8 cellular contexts compared by ENCODE assay signal in the genomic region with DNA sequence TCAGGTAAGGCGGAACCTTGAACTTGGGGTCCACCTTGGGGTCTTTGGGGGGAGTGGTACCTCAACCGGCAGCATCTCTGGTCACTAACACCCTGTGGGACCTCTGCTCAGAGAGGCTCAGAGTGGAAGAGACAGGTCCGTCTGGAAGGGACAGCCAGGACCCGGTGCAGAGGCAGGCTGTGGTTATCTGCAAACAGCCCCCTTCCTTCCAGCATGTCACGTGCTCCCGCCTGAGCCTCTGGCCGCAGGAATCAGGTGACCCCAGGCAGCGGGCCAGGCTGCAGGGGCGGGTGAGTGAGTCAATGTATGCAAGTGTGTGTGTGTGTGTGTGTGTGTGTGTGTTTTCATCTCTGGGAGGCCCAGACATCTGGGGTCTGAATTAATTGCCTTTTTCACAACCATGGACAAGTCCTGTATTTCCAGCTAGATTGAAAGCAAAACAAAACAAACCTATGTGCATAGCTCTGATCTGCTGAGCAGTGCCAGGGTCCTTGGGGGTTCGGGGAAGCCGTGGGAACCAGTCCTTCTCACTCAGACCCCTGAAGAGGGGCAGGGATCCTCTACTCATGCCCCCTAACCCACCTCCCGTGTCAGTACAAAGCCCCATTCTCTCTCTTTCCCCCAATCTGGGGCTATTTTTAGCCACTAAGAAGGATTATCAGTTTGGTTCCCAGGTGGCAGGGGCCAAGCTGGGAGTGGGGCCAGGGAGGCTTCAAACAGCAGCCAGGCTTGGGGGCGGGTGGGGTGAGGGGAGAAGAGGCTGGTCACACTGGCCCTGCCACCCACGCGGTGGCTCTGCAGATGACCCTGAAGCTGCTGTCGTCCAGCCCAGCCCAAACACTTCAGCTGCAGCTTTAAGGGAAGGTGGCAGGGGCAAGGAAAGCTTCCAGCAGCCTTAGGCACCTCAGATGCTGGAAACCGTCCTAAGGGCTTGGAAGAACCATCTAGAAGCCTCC. TPM values are rescaled to one million over a fixed set of nuclear protein-coding genes. Genes with fewer than 3 reads are reported as not detected.
DNase-seq lines count a peak whose midpoint lies in the region; ATAC-seq, FAIRE-seq and TF ChIP-seq lines count a peak whose summit lies in the region.

No MANE protein-coding gene starts in this region.

- peak overlapping the region; percentile 69 for H3K27ac ChIP-seq in HepG2 (ENCODE audit: extremely low read length, insufficient read depth, low read length)

- peak overlapping the region; percentile 63 for H3K9ac ChIP-seq in HepG2 (ENCODE audit: insufficient read depth, low read depth, low read length)

- CTCF ChIA-PET in HepG2 (lab: Yijun Ruan, JAX; ENCODE audit: low intra/inter-chr PET ratio, low total read pairs) = no interaction called here

- TF ChIP-seq EP300 in HepG2 (IDR thresholded peaks at IDR 0.05; ENCODE audit: low read depth in 2 of 2, low read length in 2 of 2) (peak in 1 of 2 experiments; percentile 70; a peak in 2 of 4 replicates), HepG2 (CRISPR knock-in tag; IDR thresholded peaks at IDR 0.05; ENCODE audit: borderline replicate concordance) (peak; percentile 62; the same call in 1 of the 2 replicates)

- intact Hi-C loops in HepG2 (cut with micrococcal nuclease; ENCODE audit: unreplicated experiment) = loop anchor here (2.0 kb wide), 1 partner anchor 32 kb away; a partner anchor contains a TSS

- peaks cover 32% of the 10 kb centered on the region for H3K79me2 ChIP-seq in HepG2 (ENCODE audit: insufficient read depth, low read length)

- TF ChIP-seq RAD21 in HepG2 (CRISPR knock-in tag; IDR thresholded peaks at IDR 0.05) = no peak

- peak overlapping the region; percentile 61 for H3K4me2 ChIP-seq in HepG2 (ENCODE audit: low read depth, low read length)

- peaks cover 83% of the 10 kb centered on the region for H3K4me1 ChIP-seq in HepG2 (ENCODE audit: insufficient read depth, low read length)

- no peaks in the 10 kb centered on the region for H3K9me3 ChIP-seq in HepG2 (ENCODE audit: low read length)

- DNase-seq in Ammon's horn (ENCODE audit: low spot score) (peak; percentile 92), NCI-H1092 treated with DMSO at 0.1 percent for 48 hours (lab: John Stamatoyannopoulos, UW) (peak; percentile 67), dermis microvascular lymphatic vessel endothelial cell (ENCODE audit: low read depth in 2 of 2) (peak; percentile 87 to 93), HepG2 (ENCODE audit: low spot score) (peak; percentile 90)
- DNase-seq in activated CD4-positive, alpha-beta T cell treated with anti-CD3 and anti-CD28 coated beads for 48 hours = peak; percentile 54
- DNase-seq in stimulated activated CD4-positive, alpha-beta T cell treated with anti-CD3 and anti-CD28 coated beads, Interleukin-4, amount 100 ng/mL, for 4 hours = peak; percentile 15 to 25

- no TSS peak for BruUV-seq in HepG2 (replicated peaks; lab: Mats Ljungman, UMichigan)

- H3K36me3 ChIP-seq in HepG2 (replicated peaks in 1 of 2; ENCODE audit: control insufficient read depth in 1 of 2, insufficient read depth in 2 of 2, low read length in 2 of 2) = peaks cover 8 to 27% of the 10 kb centered on the region in 2 experiments

- TF ChIP-seq CTCF in HepG2 (CRISPR knock-in tag; IDR thresholded peaks at IDR 0.05) = no peak

- H4K20me1 ChIP-seq in HepG2 (ENCODE audit: insufficient read depth, low read length) = no peaks in the 10 kb centered on the region

- peak; percentile 85 for ATAC-seq in GM19397 (IDR thresholded peaks at IDR 0.05; ENCODE audit: unreplicated experiment)
- peak; percentile 90 for ATAC-seq in HepG2
- ATAC-seq in GM21367 (IDR thresholded peaks at IDR 0.05; ENCODE audit: unreplicated experiment) = no peak

- 28% methylated on average over 13 of the region's 17 CpGs for WGBS in HepG2 (ENCODE audit: low lambda C conversion rate)

- no peak overlapping the region for H2AFZ ChIP-seq in HepG2 (ENCODE audit: low read length)

- peak; percentile 79 for FAIRE-seq in HepG2 (lab: Jason Lieb, UNC)

- no peaks in the 10 kb centered on the region for H3K27me3 ChIP-seq in HepG2 (ENCODE audit: control insufficient read depth in 1 of 2, insufficient read depth in 2 of 2, low read length in 2 of 2)

- POLR2A ChIA-PET in HepG2 (lab: Yijun Ruan, JAX) = interaction anchor here (0.6 to 1.1 kb wide), 4 partner anchors 15 to 232 kb away, joined by 3 to 5 read pairs (median 4); no protein-coding TSS in a partner anchor

- in situ Hi-C loops in HepG2 (cut with HindIII; ENCODE audit: extremely low pct_ligation_motif_present, low pct_unique_long_range_greater_than_20kb) = no loop called here

- TF ChIP-seq POLR2A in HepG2 (IDR thresholded peaks at IDR 0.05; ENCODE audit: insufficient read depth in 1 of 2, low read depth in 2 of 2, low read length in 2 of 2) = 0 out of 4 replicates have a peak, but pooled peaks of 1 of the 2 experiments have one; percentile 38

- H3K4me3 ChIP-seq in HepG2 (replicated peaks in 1 of 3; ENCODE audit: insufficient read depth in 1 of 3, low read depth in 2 of 3, low read length in 3 of 3) = peak overlapping the region in 1 of 3 experiments; percentile 18; a peak in 1 of 6 replicates

TF ChIP-seq in HepG2, 621 proteins besides CTCF, POLR2A, EP300 and RAD21 (continues in another document):
- no peak; the same call in 1 of the 2 replicates for TF ChIP-seq ZNF780A (CRISPR knock-in tag; IDR thresholded peaks at IDR 0.05)
- TF ChIP-seq, protein P1, sequence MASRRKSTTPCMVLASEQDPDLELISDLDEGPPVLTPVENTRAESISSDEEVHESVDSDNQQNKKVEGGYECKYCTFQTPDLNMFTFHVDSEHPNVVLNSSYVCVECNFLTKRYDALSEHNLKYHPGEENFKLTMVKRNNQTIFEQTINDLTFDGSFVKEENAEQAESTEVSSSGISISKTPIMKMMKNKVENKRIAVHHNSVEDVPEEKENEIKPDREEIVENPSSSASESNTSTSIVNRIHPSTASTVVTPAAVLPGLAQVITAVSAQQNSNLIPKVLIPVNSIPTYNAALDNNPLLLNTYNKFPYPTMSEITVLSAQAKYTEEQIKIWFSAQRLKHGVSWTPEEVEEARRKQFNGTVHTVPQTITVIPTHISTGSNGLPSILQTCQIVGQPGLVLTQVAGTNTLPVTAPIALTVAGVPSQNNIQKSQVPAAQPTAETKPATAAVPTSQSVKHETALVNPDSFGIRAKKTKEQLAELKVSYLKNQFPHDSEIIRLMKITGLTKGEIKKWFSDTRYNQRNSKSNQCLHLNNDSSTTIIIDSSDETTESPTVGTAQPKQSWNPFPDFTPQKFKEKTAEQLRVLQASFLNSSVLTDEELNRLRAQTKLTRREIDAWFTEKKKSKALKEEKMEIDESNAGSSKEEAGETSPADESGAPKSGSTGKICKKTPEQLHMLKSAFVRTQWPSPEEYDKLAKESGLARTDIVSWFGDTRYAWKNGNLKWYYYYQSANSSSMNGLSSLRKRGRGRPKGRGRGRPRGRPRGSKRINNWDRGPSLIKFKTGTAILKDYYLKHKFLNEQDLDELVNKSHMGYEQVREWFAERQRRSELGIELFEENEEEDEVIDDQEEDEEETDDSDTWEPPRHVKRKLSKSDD (CRISPR knock-in tag; IDR thresholded peaks at IDR 0.05; ENCODE audit: low read depth) = no peak
- no peak for TF ChIP-seq HNF4G (IDR thresholded peaks at IDR 0.05; ENCODE audit: borderline replicate concordance, low read depth, low read length)
- no peak for TF ChIP-seq HNF4G (CRISPR knock-in tag; IDR thresholded peaks at IDR 0.05; ENCODE audit: borderline replicate concordance, low read depth)
- 0 out of 2 replicates have a peak, but pooled peaks have one; percentile 33 for TF ChIP-seq KDM4B (CRISPR knock-in tag; IDR thresholded peaks at IDR 0.05)
- TF ChIP-seq MED13 (CRISPR knock-in tag; IDR thresholded peaks at IDR 0.05) = no peak
- no peak for TF ChIP-seq NR1H2 (CRISPR knock-in tag; IDR thresholded peaks at IDR 0.05; ENCODE audit: borderline replicate concordance, low read depth)
- TF ChIP-seq ZNF501 (CRISPR knock-in tag; IDR thresholded peaks at IDR 0.05) = peak; percentile 71

RNA-seq across cellular contexts. Expression of a gene that starts 31.4 kb away (rescaled TPM):
- 7.7 and 22.9 TPM in 2 replicates for total RNA-seq in dermis microvascular lymphatic vessel endothelial cell
- total RNA-seq in HepG2 (2016; rRNA removed; fragmentation: Illumina TruSeq; extraction: Trizol) = 47.4 and 83.5 TPM in 2 replicates
- total RNA-seq in HepG2 (2016; cell fraction: cytosol; rRNA removed; fragmentation: Illumina TruSeq; extraction: Trizol; ENCODE audit: low read depth) = 54.7 and 67.0 TPM in 2 replicates
- total RNA-seq in HepG2 (2016; cell fraction: insoluble cytoplasmic fraction; rRNA removed; fragmentation: Illumina TruSeq; extraction: Trizol) = 42.9 and 82.5 TPM in 2 replicates
- total RNA-seq in HepG2 (2016; cell fraction: membrane; rRNA removed; fragmentation: Illumina TruSeq; extraction: Trizol) = 68.0 and 79.4 TPM in 2 replicates
- 76.2 and 78.4 TPM in 2 replicates for total RNA-seq in HepG2 (2016; cell fraction: nucleus; rRNA removed; fragmentation: Illumina TruSeq; extraction: Trizol)
- 74.7 and 97.6 TPM in 2 replicates for polyA plus RNA-seq in HepG2 (2011; rRNA removed)
- 78.3 and 82.4 TPM in 2 replicates for polyA plus RNA-seq in HepG2 (2011; cell fraction: cytosol; rRNA removed)
- polyA plus RNA-seq in HepG2 (2011; cell fraction: nucleus; rRNA removed) = 83.2 and 92.3 TPM in 2 replicates
- polyA plus RNA-seq in HepG2 (2012) = 34.1 and 40.8 TPM in 2 replicates
- 47.5 and 59.8 TPM in 2 replicates for polyA plus RNA-seq in HepG2 (2016; cell fraction: cytosol; fragmentation: Illumina TruSeq; extraction: Trizol; ENCODE audit: low read depth)
- polyA plus RNA-seq in HepG2 (2016; cell fraction: insoluble cytoplasmic fraction; fragmentation: Illumina TruSeq; extraction: Trizol; ENCODE audit: low read depth) = 44.2 and 45.5 TPM in 2 replicates
- polyA plus RNA-seq in HepG2 (2016; cell fraction: membrane; fragmentation: Illumina TruSeq; extraction: Trizol; ENCODE audit: low read depth) = 53.9 and 57.1 TPM in 2 replicates
- 122 and 128 TPM in 2 replicates for polyA plus RNA-seq in HepG2 (2016; cell fraction: nucleus; fragmentation: Illumina TruSeq; extraction: Trizol; ENCODE audit: insufficient read depth, low read depth)
- polyA minus RNA-seq in HepG2 (2011; rRNA and poly(A)+ RNA removed; ENCODE audit: low replicate concordance) = 0.19 and 131 TPM in 2 replicates
- polyA minus RNA-seq in HepG2 (2011; cell fraction: cytosol; rRNA and poly(A)+ RNA removed) = 24.3 and 31.5 TPM in 2 replicates
- polyA minus RNA-seq in HepG2 (2011; cell fraction: nucleus; rRNA and poly(A)+ RNA removed) = 20.2 and 23.6 TPM in 2 replicates

Comparison
In these comparisons a context has a peak if more than half of its experiments do, and no peak if none do; other contexts are left out.
1. DNase-seq: peak in every context shown above with its lines; median percentile 92 in Ammon's horn; 90 in dermis microvascular lymphatic vessel endothelial cell; 90 in HepG2; 67 in NCI-H1092 treated with DMSO at 0.1 percent for 48 hours; 54 in activated CD4-positive, alpha-beta T cell treated with anti-CD3 and anti-CD28 coated beads for 48 hours; 20 in stimulated activated CD4-positive, alpha-beta T cell treated with anti-CD3 and anti-CD28 coated beads, Interleukin-4, amount 100 ng/mL, for 4 hours.